ENCODE assay signal across 20 cellular contexts in genomic region chr2:200577000-200577399, GRCh38. TPM values are rescaled to one million over a fixed set of nuclear protein-coding genes. Genes with fewer than 3 reads are reported as not detected.
"Had no signal": no experiment of that assay in that cellular context is flagged by ENCODE, and none has a peak within 500 bp of the region (broad histone marks: within the 10 kb centered on the region; RNA-seq: fewer than 3 reads in every experiment).

No MANE protein-coding gene starts in this region.

- H3K27me3 Mint-ChIP-seq: activated CD8-positive, alpha-beta memory T cell treated with anti-CD3 and anti-CD28 coated beads, Interleukin-2, amount 10 ng/mL, durations not matched to agents 7 days and 5 days; activated naive CD8-positive, alpha-beta T cell; T-helper 17 cell had no signal

- H3K4me1 ChIP-seq: left lung, pancreas, sigmoid colon, stomach, testis had no signal

- H3K9me3 ChIP-seq: left lung, pancreas, sigmoid colon, stomach, testis had no signal

- FAIRE-seq: bronchial epithelial cell, kidney, pancreas had no signal

- H3K36me3 ChIP-seq: left lung, pancreas, sigmoid colon, stomach had no signal

- DNase-seq: activated CD4-positive, alpha-beta T cell treated with anti-CD3 and anti-CD28 coated beads, Interleukin-2, amount 50 U/mL, for 48 hours; activated CD8-positive, alpha-beta memory T cell treated with anti-CD3 and anti-CD28 coated beads, Interleukin-2, amount 10 ng/mL, durations not matched to agents 7 days and 5 days; activated gamma-delta T cell; activated T-cell treated with anti-CD3 and anti-CD28 coated beads, Interleukin-2, amount 50 U/mL, for 1 hour; amygdala; dorsolateral prefrontal cortex; foreskin fibroblast; hypothalamus; kidney; left lung; mammary epithelial cell; pancreas; sigmoid colon; stimulated activated CD4-positive, alpha-beta T cell treated with anti-CD3 and anti-CD28 coated beads, Interleukin-1b, Interleukin-23, amount 100 ng/mL, for 48 hours; stomach; T-helper 17 cell; testis; WERI-Rb-1 had no signal

- H3K27ac ChIP-seq: dorsolateral prefrontal cortex, left lung, pancreas, sigmoid colon, stomach, testis, WERI-Rb-1 had no signal

- H3K27me3 ChIP-seq: dorsolateral prefrontal cortex, left lung, pancreas, sigmoid colon, stomach, testis had no signal

- H3K27ac Mint-ChIP-seq: activated CD8-positive, alpha-beta memory T cell treated with anti-CD3 and anti-CD28 coated beads, Interleukin-2, amount 10 ng/mL, durations not matched to agents 7 days and 5 days; activated naive CD8-positive, alpha-beta T cell; T-helper 17 cell had no signal

- H3K4me1 Mint-ChIP-seq: T-helper 17 cell had no signal

- H3K4me3 Mint-ChIP-seq: activated CD8-positive, alpha-beta memory T cell treated with anti-CD3 and anti-CD28 coated beads, Interleukin-2, amount 10 ng/mL, durations not matched to agents 7 days and 5 days; activated naive CD8-positive, alpha-beta T cell; T-helper 17 cell had no signal

- H3K4me3 ChIP-seq: dorsolateral prefrontal cortex, left lung, pancreas, sigmoid colon, stomach, testis had no signal

RNA-seq across cellular contexts. Expression of gene AOX1, which starts 8.8 kb away (rescaled TPM):
- total RNA-seq: T-helper 17 cell had no signal
